1 cellular context compared by ENCODE assay signal in genomic region chr2:174039551-174040416, GRCh38.
TF ChIP-seq lines count a peak whose summit lies in the region.

No MANE protein-coding gene starts in this region.

TF ChIP-seq in HepG2, 621 proteins besides CTCF, POLR2A, EP300 and RAD21 (continued from another document and continues in another):
- TF ChIP-seq FOXP4 (CRISPR knock-in tag; IDR thresholded peaks at IDR 0.05), result peak; percentile 73
- TF ChIP-seq ZSCAN20 (CRISPR knock-in tag; IDR thresholded peaks at IDR 0.05; ENCODE audit: borderline replicate concordance), result no peak
- TF ChIP-seq TAF1 (CRISPR knock-in tag; IDR thresholded peaks at IDR 0.05), result peak; percentile 46; the same call in 1 of the 2 replicates
- peak; percentile 53; the same call in 1 of the 2 replicates for TF ChIP-seq ZBTB38 (CRISPR knock-in tag; IDR thresholded peaks at IDR 0.05)
- peak; percentile 7 for TF ChIP-seq TEAD3 (CRISPR knock-in tag; optimal IDR thresholded peaks at IDR 0.05; ENCODE audit: borderline replicate concordance)
- 0 out of 2 replicates have a peak, but pooled peaks have one; percentile 68 for TF ChIP-seq RFXANK (CRISPR knock-in tag; IDR thresholded peaks at IDR 0.05)
- TF ChIP-seq ZNF318 (CRISPR knock-in tag; IDR thresholded peaks at IDR 0.05), result no peak
- TF ChIP-seq ZBTB7A (CRISPR knock-in tag; IDR thresholded peaks at IDR 0.05), result 0 out of 2 replicates have a peak, but pooled peaks have one; percentile 31
- TF ChIP-seq SALL1 (CRISPR knock-in tag; IDR thresholded peaks at IDR 0.05), result peak; percentile 57
- TF ChIP-seq KDM5A (IDR thresholded peaks at IDR 0.05; ENCODE audit: borderline replicate concordance, low read length), result no peak
- TF ChIP-seq XRCC5 (optimal IDR thresholded peaks at IDR 0.05; ENCODE audit: low read length), result peak; percentile 92
- TF ChIP-seq CREB1 (IDR thresholded peaks at IDR 0.05), result no peak
- peak; percentile 63; the same call in 1 of the 2 replicates for TF ChIP-seq CREB1 (CRISPR knock-in tag; IDR thresholded peaks at IDR 0.05)
- TF ChIP-seq HDAC2 (CRISPR knock-in tag; IDR thresholded peaks at IDR 0.05), result peak; percentile 80
- TF ChIP-seq SRF (IDR thresholded peaks at IDR 0.05; ENCODE audit: low read depth, low read length), result no peak
- no peak for TF ChIP-seq ZBTB46 (CRISPR knock-in tag; IDR thresholded peaks at IDR 0.05; ENCODE audit: borderline replicate concordance)
- no peak for TF ChIP-seq NFAT5 (CRISPR knock-in tag; IDR thresholded peaks at IDR 0.05)
- no peak for TF ChIP-seq REL (CRISPR knock-in tag; conservative IDR thresholded peaks at IDR 0.05)
- TF ChIP-seq MYPOP (CRISPR knock-in tag; IDR thresholded peaks at IDR 0.05), result peak; percentile 58; the same call in 1 of the 2 replicates
- TF ChIP-seq ZNF704 (CRISPR knock-in tag; IDR thresholded peaks at IDR 0.05; ENCODE audit: borderline replicate concordance), result no peak
- no peak for TF ChIP-seq RORA (CRISPR knock-in tag; IDR thresholded peaks at IDR 0.05)
- TF ChIP-seq KDM2A (CRISPR knock-in tag; IDR thresholded peaks at IDR 0.05; ENCODE audit: borderline replicate concordance, low read depth), result peak; percentile 67
- no peak; the same call in 1 of the 2 replicates for TF ChIP-seq TCF7 (IDR thresholded peaks at IDR 0.05; ENCODE audit: low read depth)
- no peak for TF ChIP-seq ISX (CRISPR knock-in tag; conservative IDR thresholded peaks at IDR 0.05)
- no peak for TF ChIP-seq ZNF770 (CRISPR knock-in tag; IDR thresholded peaks at IDR 0.05)
- TF ChIP-seq SAFB2 (CRISPR knock-in tag; IDR thresholded peaks at IDR 0.05; ENCODE audit: borderline replicate concordance, low read depth), result 0 out of 2 replicates have a peak, but pooled peaks have one; percentile 39
- no peak for TF ChIP-seq SRSF4 (IDR thresholded peaks at IDR 0.05; ENCODE audit: low read depth, low read length, poor library complexity, severe bottlenecking)
- TF ChIP-seq NFYC (CRISPR knock-in tag; IDR thresholded peaks at IDR 0.05), result 0 out of 2 replicates have a peak, but pooled peaks have one; percentile 26
- TF ChIP-seq RARA (CRISPR knock-in tag; IDR thresholded peaks at IDR 0.05), result peak; percentile 20; the same call in 1 of the 2 replicates
- peak; percentile 75; the same call in 1 of the 2 replicates for TF ChIP-seq POGZ (CRISPR knock-in tag; IDR thresholded peaks at IDR 0.05)
- TF ChIP-seq BHLHE40 (IDR thresholded peaks at IDR 0.05; ENCODE audit: low read length), result no peak
- no peak for TF ChIP-seq SOX13 (IDR thresholded peaks at IDR 0.05)
- TF ChIP-seq SOX13 (CRISPR knock-in tag; conservative IDR thresholded peaks at IDR 0.05 in 1 of 2, IDR thresholded peaks at IDR 0.05 in 1 of 2), result peak in 1 of 2 experiments; percentile 57; a peak in 2 of 4 replicates
- TF ChIP-seq SMARCC2 (IDR thresholded peaks at IDR 0.05), result no peak
- TF ChIP-seq ZBTB26 (CRISPR knock-in tag; IDR thresholded peaks at IDR 0.05; ENCODE audit: borderline replicate concordance), result no peak; the same call in 1 of the 2 replicates
